Comparison of ENCODE assay signal across 26 cellular contexts in the genomic region with DNA sequence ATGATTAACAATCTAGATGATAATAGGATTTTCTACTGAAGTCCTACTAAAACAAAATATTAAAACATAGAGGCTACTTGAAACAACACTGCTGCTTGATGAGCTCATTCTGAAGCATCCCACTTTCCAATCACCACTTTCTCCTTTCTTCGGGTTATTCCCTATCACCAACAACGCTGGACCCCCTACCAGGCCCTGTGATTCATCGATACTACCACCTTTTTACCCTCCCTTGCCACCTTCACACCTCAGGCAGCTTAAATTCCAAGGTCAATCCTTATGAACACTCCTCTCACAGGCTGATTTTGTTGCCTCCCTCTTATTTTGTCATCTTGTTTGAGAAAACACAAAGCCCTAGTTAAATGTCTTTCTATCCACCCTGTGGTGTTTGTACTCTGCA.
"Had no signal": no experiment of that assay in that cellular context is flagged by ENCODE, and none has a peak within 500 bp of the region (broad histone marks: within the 10 kb centered on the region; RNA-seq: fewer than 3 reads in every experiment).

No MANE protein-coding gene starts in this region.

- DNase-seq: heart right ventricle; immature natural killer cell; kidney; left colon; left lung; lower lobe of right lung; mammary epithelial cell; mesenchymal stem cell; naive B cell; natural killer cell; nucleus accumbens; right lobe of liver; stimulated activated CD4-positive, alpha-beta T cell treated with anti-CD3 and anti-CD28 coated beads, Interleukin-2, amount 100 ng/mL, for 24 hours; stimulated activated CD4-positive, alpha-beta T cell treated with anti-CD3 and anti-CD28 coated beads, Interleukin-4, amount 100 ng/mL, for 1 hour; stimulated activated naive B cell treated with anti-CD40 and anti-IgM and Interleukin-4, amounts not matched to agents 10 μg/mL and 1 μg/mL and 100 μg/mL, for 72 hours; stimulated activated naive CD8-positive, alpha-beta T cell treated with anti-CD3 and anti-CD28 coated beads, Interleukin-15, Interleukin-2, amounts not matched to agents 100 U/mL and 50 U/mL, for 24 hours; stomach; tibial artery; trophoblast cell; upper lobe of right lung had no signal

- H3K4me1 Mint-ChIP-seq: immature natural killer cell; naive B cell; natural killer cell; stimulated activated naive B cell treated with anti-CD40 and anti-IgM and Interleukin-4, amounts not matched to agents 10 μg/mL and 1 μg/mL and 100 μg/mL, for 72 hours had no signal

- H3K36me3 Mint-ChIP-seq: immature natural killer cell; naive B cell; natural killer cell; stimulated activated naive B cell treated with anti-CD40 and anti-IgM and Interleukin-4, amounts not matched to agents 10 μg/mL and 1 μg/mL and 100 μg/mL, for 72 hours had no signal

- ATAC-seq: heart right ventricle; left colon; lower lobe of right lung; natural killer cell; right lobe of liver; stimulated activated naive B cell treated with anti-CD40 and anti-IgM and Interleukin-4, amounts not matched to agents 10 μg/mL and 1 μg/mL and 100 μg/mL, for 72 hours; stimulated activated naive CD8-positive, alpha-beta T cell treated with anti-CD3 and anti-CD28 coated beads, Interleukin-15, Interleukin-2, amounts not matched to agents 100 U/mL and 50 U/mL, for 24 hours; upper lobe of right lung had no signal

- H3K36me3 ChIP-seq: heart right ventricle, left lung, lower lobe of right lung, right atrium auricular region, right lobe of liver, stomach, thoracic aorta, tibial artery, upper lobe of right lung had no signal

- H3K9me3 Mint-ChIP-seq: stimulated activated naive B cell treated with anti-CD40 and anti-IgM and Interleukin-4, amounts not matched to agents 10 μg/mL and 1 μg/mL and 100 μg/mL, for 72 hours had no signal

- H3K4me1 ChIP-seq: left lung, lower lobe of right lung, parathyroid adenoma, right atrium auricular region, right lobe of liver, upper lobe of right lung had no signal

- H3K27ac Mint-ChIP-seq: immature natural killer cell; mesothelial cell of epicardium; naive B cell; natural killer cell; stimulated activated naive B cell treated with anti-CD40 and anti-IgM and Interleukin-4, amounts not matched to agents 10 μg/mL and 1 μg/mL and 100 μg/mL, for 72 hours had no signal

- H3K27me3 Mint-ChIP-seq: naive B cell; stimulated activated naive B cell treated with anti-CD40 and anti-IgM and Interleukin-4, amounts not matched to agents 10 μg/mL and 1 μg/mL and 100 μg/mL, for 72 hours had no signal

- H3K9me3 ChIP-seq: lower lobe of right lung, right lobe of liver, thoracic aorta, tibial artery, upper lobe of right lung had no signal

- H3K4me3 Mint-ChIP-seq: immature natural killer cell; mesothelial cell of epicardium; naive B cell; natural killer cell; stimulated activated naive B cell treated with anti-CD40 and anti-IgM and Interleukin-4, amounts not matched to agents 10 μg/mL and 1 μg/mL and 100 μg/mL, for 72 hours had no signal

- H3K27ac ChIP-seq: heart right ventricle, hepatocyte, left lung, lower lobe of right lung, parathyroid adenoma, right atrium auricular region, right lobe of liver, stomach, thoracic aorta, tibial artery, upper lobe of right lung had no signal

- H3K9ac ChIP-seq: parathyroid adenoma had no signal

- H3K4me3 ChIP-seq: heart right ventricle, hepatocyte, left lung, lower lobe of right lung, right atrium auricular region, right lobe of liver, smooth muscle cell, stomach, thoracic aorta, tibial artery, upper lobe of right lung had no signal

- H3K27me3 ChIP-seq: heart right ventricle, hepatocyte, left lung, right atrium auricular region, right lobe of liver, stomach, tibial artery, upper lobe of right lung had no signal

- H2AFZ ChIP-seq: hepatocyte, parathyroid adenoma had no signal

- H3K4me2 ChIP-seq: hepatocyte, smooth muscle cell had no signal
